In the genomic region with DNA sequence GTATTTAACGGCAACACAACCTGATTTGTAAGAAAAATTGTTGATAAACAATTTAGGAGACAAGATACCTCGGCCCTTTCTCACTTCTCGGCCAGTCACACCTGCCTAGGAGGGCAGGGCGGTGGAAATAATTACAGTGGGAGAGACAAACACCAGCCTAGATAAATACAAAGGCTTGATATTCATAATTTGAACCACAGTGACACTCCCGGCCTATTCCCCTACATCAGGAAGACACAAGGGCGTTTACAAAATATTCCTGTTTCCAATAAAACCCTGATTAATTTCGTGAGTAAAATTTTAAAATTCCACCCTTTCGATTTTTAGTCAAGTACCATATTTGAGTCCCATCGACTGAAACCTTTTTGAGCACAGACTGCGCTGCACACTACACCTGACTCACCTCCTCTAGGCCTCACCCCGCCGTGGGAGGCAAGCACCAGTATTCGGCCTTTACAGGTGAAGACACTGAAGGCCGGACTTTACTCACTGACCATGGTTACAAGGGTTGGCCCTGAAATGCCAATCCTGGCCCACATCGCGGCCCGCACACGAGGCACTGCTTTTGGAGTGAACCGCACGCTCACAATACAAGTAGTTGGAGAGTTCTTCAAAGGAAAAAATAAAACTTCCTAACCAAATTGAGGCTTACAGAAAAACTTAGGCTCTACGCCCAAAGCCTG, we compare ENCODE assay signal across 8 cellular contexts. TPM values are rescaled to one million over a fixed set of nuclear protein-coding genes. Genes with fewer than 3 reads are reported as not detected.
DNase-seq lines count a peak whose midpoint lies in the region; ATAC-seq and TF ChIP-seq lines count a peak whose summit lies in the region.

No MANE protein-coding gene starts in this region.

- peaks cover 17% of the 10 kb centered on the region for H3F3A ChIP-seq in smooth muscle cell (ENCODE audit: low read depth)

- no peak for ATAC-seq in GM21576 (IDR thresholded peaks at IDR 0.05; ENCODE audit: unreplicated experiment)

- peak overlapping the region; percentile 95 for H3K4me2 ChIP-seq in smooth muscle cell

- 2% methylated on average over 21 of the region's 21 CpGs for WGBS in smooth muscle cell (ENCODE audit: low lambda C conversion rate)

- intact Hi-C loops in A673 (cut with micrococcal nuclease; ENCODE audit: unreplicated experiment), result loop anchor here (5.0 kb wide), 1 partner anchor 109 kb away; a partner anchor contains a TSS

- H3K27ac ChIP-seq in A673 (ENCODE audit: low read depth, low read length, poor library complexity, severe bottlenecking), result peak overlapping the region; percentile 92
- peak overlapping the region; percentile 92 for H3K27ac ChIP-seq in HEK293 (ENCODE audit: extremely low read depth, low read depth, low read length)
- H3K27ac ChIP-seq in SK-N-MC, result peak overlapping the region; percentile 83
- peak overlapping the region; percentile 84 for H3K27ac ChIP-seq in iPS-20b (ENCODE audit: low read length)
- peak overlapping the region; percentile 91 for H3K27ac ChIP-seq in smooth muscle cell (ENCODE audit: low read depth)

- peaks cover 55% of the 10 kb centered on the region for H3K79me2 ChIP-seq in smooth muscle cell (ENCODE audit: low read depth)

- no peaks in the 10 kb centered on the region for H3K27me3 ChIP-seq in A673 (replicated peaks; ENCODE audit: insufficient read depth, low read depth, low read length, poor library complexity)
- no peaks in the 10 kb centered on the region for H3K27me3 ChIP-seq in iPS-20b (ENCODE audit: insufficient read depth, low read length)
- H3K27me3 ChIP-seq in smooth muscle cell (ENCODE audit: low read depth), result no peaks in the 10 kb centered on the region

- CTCF ChIA-PET in A673 (lab: Charles Lee), result no interaction called here
- CTCF ChIA-PET in HEK293 (lab: Yijun Ruan, JAX), result interaction anchor here (1.3 kb wide), 1 partner anchor 306 kb away, joined by 3 read pairs; no protein-coding TSS in a partner anchor

- peaks cover 8% of the 10 kb centered on the region for H3K4me1 ChIP-seq in A673 (ENCODE audit: insufficient read depth, low read length, poor library complexity, severe bottlenecking)
- H3K4me1 ChIP-seq in HEK293 (ENCODE audit: control insufficient read depth, insufficient read depth, low read length), result peaks cover 12% of the 10 kb centered on the region
- H3K4me1 ChIP-seq in iPS-20b (ENCODE audit: insufficient read depth, low read length), result peaks cover 6% of the 10 kb centered on the region; the same call in 1 of the 2 replicates
- peaks cover 13% of the 10 kb centered on the region for H3K4me1 ChIP-seq in smooth muscle cell (ENCODE audit: low read depth)

- peaks cover 50% of the 10 kb centered on the region for H4K20me1 ChIP-seq in smooth muscle cell (ENCODE audit: low read depth)

- POLR2A ChIA-PET in A673 (lab: Charles Lee; ENCODE audit: low non-redundant PET), result no interaction called here
- POLR2A ChIA-PET in HEK293 (lab: Yijun Ruan, JAX), result no interaction called here

- TSS peak; percentile 43 for BruUV-seq in A673 (replicated peaks; lab: Mats Ljungman, UMichigan)

- DNase-seq in A673 (ENCODE audit: low spot score) (peak; percentile 9), SK-N-MC (ENCODE audit: low read depth, low spot score) (no peak), astrocyte of the spinal cord (ENCODE audit: low read depth, low spot score) (no peak), smooth muscle cell (lab: John Stamatoyannopoulos, UW; ENCODE audit: unreplicated experiment) (no peak), NCI-H2107 (lab: John Stamatoyannopoulos, UW) (no peak)

- H3K4me3 ChIP-seq in A673 (ENCODE audit: low read depth, low read length, poor library complexity, severe bottlenecking), result peak overlapping the region; percentile 57
- peak overlapping the region; percentile 80 for H3K4me3 ChIP-seq in HEK293 (ENCODE audit: low read depth, low read length)
- H3K4me3 ChIP-seq in SK-N-MC, result peak overlapping the region; percentile 97
- H3K4me3 ChIP-seq in astrocyte of the spinal cord (ENCODE audit: low read depth, low read length), result peak overlapping the region; percentile 81
- peak overlapping the region; percentile 82 for H3K4me3 ChIP-seq in iPS-20b (ENCODE audit: low read length)
- H3K4me3 ChIP-seq in smooth muscle cell, result peak overlapping the region; percentile 79

- H3K9ac ChIP-seq in SK-N-MC (ENCODE audit: insufficient read length) (peak overlapping the region; percentile 93), iPS-20b (ENCODE audit: low read depth, low read length) (peak overlapping the region; percentile 98), smooth muscle cell (ENCODE audit: low read depth) (peak overlapping the region; percentile 95)

- TF ChIP-seq CTCF in A673 (conservative IDR thresholded peaks at IDR 0.05; ENCODE audit: low read depth, low read length) (no peak), HEK293 (tag by site-specific recombination; IDR thresholded peaks at IDR 0.05) (no peak), astrocyte of the spinal cord (IDR thresholded peaks at IDR 0.05; ENCODE audit: low read depth, low read length) (no peak), smooth muscle cell (IDR thresholded peaks at IDR 0.05; ENCODE audit: borderline replicate concordance, insufficient read depth, poor library complexity, severe bottlenecking) (no peak)

- no peaks in the 10 kb centered on the region for H3K9me3 ChIP-seq in A673 (ENCODE audit: low read depth, low read length, poor library complexity, severe bottlenecking)
- H3K9me3 ChIP-seq in HEK293 (ENCODE audit: control insufficient read depth, insufficient read depth, low read depth, low read length), result no peaks in the 10 kb centered on the region
- no peaks in the 10 kb centered on the region for H3K9me3 ChIP-seq in SK-N-MC (ENCODE audit: low read depth, low read length)
- H3K9me3 ChIP-seq in iPS-20b (ENCODE audit: insufficient read depth, low read depth, low read length), result no peaks in the 10 kb centered on the region
- H3K9me3 ChIP-seq in smooth muscle cell (replicated peaks; ENCODE audit: low read depth), result no peaks in the 10 kb centered on the region

- in situ Hi-C loops in astrocyte of the spinal cord (cut with HindIII; ENCODE audit: low sequenced_read_pairs), result no loop called here

- H3K36me3 ChIP-seq in A673 (ENCODE audit: insufficient read depth, low read length, poor library complexity, severe bottlenecking) (no peaks in the 10 kb centered on the region), HEK293 (ENCODE audit: control insufficient read depth in 2 of 2, insufficient read depth in 1 of 2, low read length in 2 of 2) (peaks cover 0 to 3% of the 10 kb centered on the region in 2 experiments; a peak in 1 of 3 replicates), SK-N-MC (ENCODE audit: insufficient read depth, low read length) (peaks cover 23% of the 10 kb centered on the region), iPS-20b (ENCODE audit: insufficient read depth, low read depth, low read length) (no peaks in the 10 kb centered on the region), smooth muscle cell (ENCODE audit: low read depth) (no peaks in the 10 kb centered on the region)

- H2AFZ ChIP-seq in smooth muscle cell (ENCODE audit: low read depth), result peak overlapping the region; percentile 95

TF ChIP-seq in HEK293, 187 proteins besides CTCF, POLR2A, EP300 and RAD21:
- TF ChIP-seq GLIS1 (tag by site-specific recombination; IDR thresholded peaks at IDR 0.05), result peak; percentile 28; the same call in 1 of the 2 replicates
- TF ChIP-seq ZNF114 (tag by site-specific recombination; IDR thresholded peaks at IDR 0.05), result no peak

RNA-seq across cellular contexts. Expression of a gene that starts 0.8 kb away (rescaled TPM):
- total RNA-seq in A673 (2021) (173 and 186 TPM in 2 replicates), smooth muscle cell (138 and 185 TPM in 2 replicates)
- polyA plus RNA-seq in smooth muscle cell, result 58.4 and 60.1 TPM in 2 replicates

RNA-seq across cellular contexts. Expression of a gene that starts 39.3 kb away (rescaled TPM):
- total RNA-seq in A673 (2021), result 16.8 and 20.9 TPM in 2 replicates
- 68.8 and 72.1 TPM in 2 replicates for total RNA-seq in smooth muscle cell
- polyA plus RNA-seq in smooth muscle cell, result 22.4 and 29.4 TPM in 2 replicates
